8 cellular contexts compared by ENCODE assay signal in genomic region chr6:151390276-151391020, GRCh38. TPM values are rescaled to one million over a fixed set of nuclear protein-coding genes. Genes with fewer than 3 reads are reported as not detected.
DNase-seq lines count a peak whose midpoint lies in the region; ATAC-seq and TF ChIP-seq lines count a peak whose summit lies in the region.

No MANE protein-coding gene starts in this region.

- H4K20me1 ChIP-seq in H9 (ENCODE audit: control insufficient read depth, insufficient read depth, insufficient read length) (no peaks in the 10 kb centered on the region), neural cell (ENCODE audit: insufficient read depth) (peaks cover 24% of the 10 kb centered on the region)

- peak overlapping the region; percentile 91 for H3K18ac ChIP-seq in H9 (ENCODE audit: insufficient read length, low read depth, low read length)

- H2AFZ ChIP-seq in H9 (ENCODE audit: low read length) (no peak overlapping the region), neural cell (ENCODE audit: low read depth, low read length) (no peak overlapping the region)

- ATAC-seq in stimulated activated naive CD8-positive, alpha-beta T cell treated with anti-CD3 and anti-CD28 coated beads, Interleukin-15, amount 100 ng/mL, for 72 hours, result peak; percentile 88

- no peak overlapping the region for H4K5ac ChIP-seq in H9 (ENCODE audit: insufficient read length, low read depth, low read length)

- peak; percentile 99 for DNase-seq in ELF-1 (ENCODE audit: low read depth, low spot score)
- peak; percentile 98 for DNase-seq in H9
- DNase-seq in M059J (ENCODE audit: low read depth), result peak; percentile 99
- peak; percentile 98 for DNase-seq in activated gamma-delta T cell (lab: John Stamatoyannopoulos, UW)
- DNase-seq in fibroblast of villous mesenchyme (ENCODE audit: low read depth), result peak; percentile 99
- DNase-seq in stimulated activated naive CD8-positive, alpha-beta T cell treated with anti-CD3 and anti-CD28 coated beads, Interleukin-15, amount 100 ng/mL, for 72 hours, result peak; percentile 99

- H3K27me3 ChIP-seq in H9 (ENCODE audit: insufficient read depth, low read length) (no peaks in the 10 kb centered on the region), neural cell (ENCODE audit: insufficient read depth, low read depth, low read length) (no peaks in the 10 kb centered on the region)

- no peak overlapping the region for H3K56ac ChIP-seq in H9 (ENCODE audit: insufficient read length, low read depth, low read length)

- H3K27me3 Mint-ChIP-seq in H9 (ENCODE audit: low read depth), result no peaks in the 10 kb centered on the region
- no peaks in the 10 kb centered on the region for H3K27me3 Mint-ChIP-seq in stimulated activated naive CD8-positive, alpha-beta T cell treated with anti-CD3 and anti-CD28 coated beads, Interleukin-15, amount 100 ng/mL, for 72 hours

- H3K27ac Mint-ChIP-seq in H9, result no peak overlapping the region
- H3K27ac Mint-ChIP-seq in stimulated activated naive CD8-positive, alpha-beta T cell treated with anti-CD3 and anti-CD28 coated beads, Interleukin-15, amount 100 ng/mL, for 72 hours, result peak overlapping the region in 1 of 2 donors; percentile 85

- H3K4me3 ChIP-seq in fibroblast of villous mesenchyme (ENCODE audit: low read depth, low read length) (peak overlapping the region; percentile 84), neural cell (ENCODE audit: low read length) (peak overlapping the region; percentile 96)

- H3K4me2 ChIP-seq in H9 (ENCODE audit: insufficient read depth, insufficient read length, low read length) (peak overlapping the region; percentile 27), neural cell (ENCODE audit: low read length) (no peak overlapping the region)

- H3T11ph ChIP-seq in H9 (ENCODE audit: low read length), result no peak overlapping the region

- H3K4me1 Mint-ChIP-seq in H9, result peaks cover 32 to 40% of the 10 kb centered on the region in 2 experiments
- peaks cover 58% of the 10 kb centered on the region for H3K4me1 Mint-ChIP-seq in stimulated activated naive CD8-positive, alpha-beta T cell treated with anti-CD3 and anti-CD28 coated beads, Interleukin-15, amount 100 ng/mL, for 72 hours

- H2BK20ac ChIP-seq in H9 (ENCODE audit: low read depth, low read length, poor library complexity, severe bottlenecking), result no peak overlapping the region

- TF ChIP-seq POLR2A in Raji (IDR thresholded peaks at IDR 0.05; ENCODE audit: insufficient read depth, low read depth, low read length), result peak; percentile 64; the same call in 1 of the 2 replicates

- H3K79me2 ChIP-seq in H9 (ENCODE audit: insufficient read depth, low read length) (peaks cover 37% of the 10 kb centered on the region), neural cell (replicated peaks; ENCODE audit: insufficient read depth, low read length) (peaks cover 57% of the 10 kb centered on the region)

- no peak overlapping the region for H2BK15ac ChIP-seq in H9 (ENCODE audit: low read depth, low read length)

- H3K9me3 ChIP-seq in H9 (ENCODE audit: control insufficient read depth, low read depth, low read length) (no peaks in the 10 kb centered on the region), neural cell (ENCODE audit: low read length) (no peaks in the 10 kb centered on the region)

- H2AK5ac ChIP-seq in H9 (ENCODE audit: insufficient read length, low read length), result no peak overlapping the region

- H3K36me3 ChIP-seq in neural cell (ENCODE audit: insufficient read depth, low read length), result no peaks in the 10 kb centered on the region

- peak overlapping the region; percentile 83 for H3K9ac ChIP-seq in H9 (ENCODE audit: extremely low read depth, insufficient read length, low read length)
- peak overlapping the region; percentile 99 for H3K9ac ChIP-seq in neural cell (ENCODE audit: low read length)

- H3K27ac ChIP-seq in H9 (ENCODE audit: insufficient read length, low read depth, low read length) (peak overlapping the region; percentile 78), neural cell (ENCODE audit: low read length) (peak overlapping the region; percentile 94)

- no peaks in the 10 kb centered on the region for H3K9me2 ChIP-seq in neural cell (ENCODE audit: insufficient read depth, low read length)

- no peak; the same call in 2 of the 3 replicates for TF ChIP-seq CTCF in H9 (conservative IDR thresholded peaks at IDR 0.05)
- no peak for TF ChIP-seq CTCF in fibroblast of villous mesenchyme (IDR thresholded peaks at IDR 0.05; ENCODE audit: insufficient read depth, low read depth, low read length)
- TF ChIP-seq CTCF in neural cell (IDR thresholded peaks at IDR 0.05; ENCODE audit: poor library complexity, severe bottlenecking), result peak; percentile 31

- peak; percentile 48 for TF ChIP-seq EP300 in neural cell (conservative IDR thresholded peaks at IDR 0.05; ENCODE audit: poor library complexity, severe bottlenecking)

- H3K79me1 ChIP-seq in H9 (ENCODE audit: insufficient read depth, low read depth, low read length, poor library complexity, severe bottlenecking), result peaks cover 3% of the 10 kb centered on the region

- H4K8ac ChIP-seq in H9 (replicated peaks; ENCODE audit: insufficient read length, low read depth, low read length), result no peak overlapping the region

- no CpG with 5 or more reads among the region's 105 CpGs for WGBS in H9 (ENCODE audit: extremely low coverage, insufficient read length, low lambda C conversion rate)

- H2BK12ac ChIP-seq in H9 (ENCODE audit: insufficient read length, low read depth, low read length), result no peak overlapping the region

- no peak overlapping the region for H2BK120ac ChIP-seq in H9 (ENCODE audit: low read depth, low read length, poor library complexity, severe bottlenecking)

- no peak for TF ChIP-seq RAD21 in neural cell (conservative IDR thresholded peaks at IDR 0.05)

- no peak overlapping the region for H4K91ac ChIP-seq in H9 (ENCODE audit: insufficient read length, low read depth, low read length)

- peaks cover 11% of the 10 kb centered on the region for H3F3A ChIP-seq in neural cell (ENCODE audit: insufficient read depth, low read length, poor library complexity, severe bottlenecking)

- H3K36me3 Mint-ChIP-seq in H9 (ENCODE audit: insufficient read depth in 1 of 3, low read depth in 3 of 3), result peaks cover 12 to 24% (median 12%) of the 10 kb centered on the region in 3 experiments; a peak in 6 of 7 replicates

- no peak overlapping the region for H3K23ac ChIP-seq in H9 (ENCODE audit: insufficient read length, low read depth, low read length)

- H3K4me1 ChIP-seq in H9 (ENCODE audit: insufficient read depth, low read length), result peaks cover 2% of the 10 kb centered on the region

- peak overlapping the region; percentile 95; the same call in 1 of the 2 replicates for H3K14ac ChIP-seq in H9 (ENCODE audit: insufficient read depth, low read length)

- peak overlapping the region; percentile 73 to 92 for H3K4me3 Mint-ChIP-seq in H9
- peak overlapping the region; percentile 61 to 63 for H3K4me3 Mint-ChIP-seq in stimulated activated naive CD8-positive, alpha-beta T cell treated with anti-CD3 and anti-CD28 coated beads, Interleukin-15, amount 100 ng/mL, for 72 hours

- H2BK5ac ChIP-seq in H9 (ENCODE audit: insufficient read length, low read length), result no peak overlapping the region

- H3K23me2 ChIP-seq in H9 (ENCODE audit: insufficient read length, low read depth, low read length, poor library complexity, severe bottlenecking), result peaks cover 8% of the 10 kb centered on the region

- no peaks in the 10 kb centered on the region for H3K9me3 Mint-ChIP-seq in H9
- H3K9me3 Mint-ChIP-seq in stimulated activated naive CD8-positive, alpha-beta T cell treated with anti-CD3 and anti-CD28 coated beads, Interleukin-15, amount 100 ng/mL, for 72 hours, result no peaks in the 10 kb centered on the region

- H3K4ac ChIP-seq in H9 (ENCODE audit: low read depth, low read length), result no peak overlapping the region; the same call in 1 of the 2 replicates

TF ChIP-seq in neural cell, 6 proteins besides CTCF, POLR2A, EP300 and RAD21:
- no peak for TF ChIP-seq EZH2 (IDR thresholded peaks at IDR 0.05; ENCODE audit: borderline replicate concordance, insufficient read depth, low read length, poor library complexity, severe bottlenecking)
- TF ChIP-seq POLR2AphosphoS5 (IDR thresholded peaks at IDR 0.05), result peak; percentile 95

RNA-seq across cellular contexts. Expression of gene ZBTB2, which starts 0.9 kb away (rescaled TPM):
- 30.5 and 31.4 TPM in 2 replicates for total RNA-seq in H9 (2021)
- total RNA-seq in M059J (2014; rRNA removed; shearing (Covaris generic)), result 24.5 and 26.4 TPM in 2 replicates
- 8.7 and 10.8 TPM in 2 replicates for total RNA-seq in fibroblast of villous mesenchyme
- polyA plus RNA-seq in neural cell, result 8.9 and 10.3 TPM in 2 replicates
- polyA minus RNA-seq in neural cell, result 11.0 and 12.5 TPM in 2 replicates

Comparison
In these comparisons a context has a peak if more than half of its experiments do, and no peak if none do; other contexts are left out.
1. Peak in every context shown above with its lines: DNase-seq, ATAC-seq, H3K4me3 ChIP-seq and H3K27ac ChIP-seq.